ENCODE assay signal across 9 cellular contexts in the genomic region with DNA sequence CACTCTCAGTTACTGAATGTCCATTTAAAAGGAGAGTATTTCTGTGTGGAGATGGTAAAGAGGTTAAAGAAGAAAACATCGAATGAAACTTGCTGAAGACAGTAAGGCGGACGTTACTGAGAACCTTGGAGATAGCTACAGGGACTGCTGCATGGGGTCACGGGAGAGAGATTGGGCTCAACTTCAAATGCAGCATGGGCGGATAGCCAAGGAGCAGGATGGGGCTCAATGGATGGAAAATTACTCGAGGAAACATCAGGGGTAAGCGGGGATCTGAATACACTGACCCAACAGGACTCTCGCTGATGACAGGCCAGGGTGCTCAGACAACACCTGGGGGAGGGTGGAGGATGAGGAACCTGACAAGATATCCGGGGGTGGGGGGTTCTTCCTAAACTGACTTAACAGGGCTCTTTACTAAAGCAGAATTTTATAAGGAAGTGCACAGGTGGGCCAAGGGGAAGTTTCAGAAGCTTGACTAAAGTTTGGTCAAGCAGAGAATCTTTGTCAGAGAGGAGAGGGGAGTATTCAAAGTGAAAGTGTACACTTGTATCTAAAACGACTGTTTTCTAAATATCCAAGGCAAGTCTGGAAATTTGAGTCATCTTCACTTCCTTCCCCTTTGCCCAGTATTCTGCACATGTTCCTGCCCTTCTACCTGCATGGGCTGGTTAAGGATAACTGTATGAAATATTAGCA. TPM values are rescaled to one million over a fixed set of nuclear protein-coding genes. Genes with fewer than 3 reads are reported as not detected.
DNase-seq lines count a peak whose midpoint lies in the region; ATAC-seq, FAIRE-seq and TF ChIP-seq lines count a peak whose summit lies in the region.
"Had no signal": no experiment of that assay in that cellular context is flagged by ENCODE, and none has a peak within 500 bp of the region (broad histone marks: within the 10 kb centered on the region; RNA-seq: fewer than 3 reads in every experiment).

No MANE protein-coding gene starts in this region.

- DNase-seq in WTC11 (ENCODE audit: low spot score) (no peak), occipital lobe (lab: John Stamatoyannopoulos, UW) (no peak), glomerular visceral epithelial cell (ENCODE audit: extremely low spot score) (no peak), kidney (no peak)
- DNase-seq in stimulated activated CD8-positive, alpha-beta memory T cell treated with anti-CD3 and anti-CD28 coated beads, Interleukin-4, amount 100 ng/mL, for 48 hours = peak; percentile 34
- DNase-seq: activated T-cell treated with anti-CD3 and anti-CD28 coated beads, Interleukin-2, amount 50 U/mL, for 4 hours had no signal

- CTCF ChIA-PET in WTC11 (lab: Charles Lee) = interaction anchor here (0.5 to 0.7 kb wide), 4 partner anchors 49 to 522 kb away, joined by 3 read pairs; no protein-coding TSS in a partner anchor

- peak overlapping the region in 1 of 2 donors; percentile 43 for H3K9ac ChIP-seq in kidney (ENCODE audit: low read length in 2 of 2)

- H3K9me3 Mint-ChIP-seq in WTC11 = no peaks in the 10 kb centered on the region
- H3K9me3 Mint-ChIP-seq: activated T-cell treated with anti-CD3 and anti-CD28 coated beads, Interleukin-2, amount 50 U/mL, for 4 hours had no signal

- TF ChIP-seq CTCF in WTC11 (IDR thresholded peaks at IDR 0.05) (no peak), kidney (IDR thresholded peaks at IDR 0.05; ENCODE audit: borderline replicate concordance, extremely low read depth, insufficient read depth) (no peak)

- no peaks in the 10 kb centered on the region for H3K9me3 ChIP-seq in kidney (ENCODE audit: control insufficient read depth in 1 of 2, low read length in 2 of 2)

- peak overlapping the region; percentile 85 for H2AFZ ChIP-seq in ACC112 (ENCODE audit: low read length, unreplicated experiment)

- POLR2A ChIA-PET in WTC11 (lab: Charles Lee) = no interaction called here

- H3K27me3 ChIP-seq in ACC112 (ENCODE audit: insufficient read depth, low read length) = no peaks in the 10 kb centered on the region

- FAIRE-seq in kidney (lab: Jason Lieb, UNC) = no peak

- no peaks in the 10 kb centered on the region for H3K36me3 ChIP-seq in ACC112 (ENCODE audit: insufficient read depth, low read length)
- H3K36me3 ChIP-seq in kidney (ENCODE audit: control insufficient read depth in 1 of 2, insufficient read depth in 2 of 2, low read length in 2 of 2) = no peaks in the 10 kb centered on the region

- intact Hi-C loops in kidney (cut with DNase I) = loop anchor here (10.0 kb wide), 1 partner anchor 546 kb away; no protein-coding TSS in a partner anchor

- ATAC-seq in GM18909 (IDR thresholded peaks at IDR 0.05; ENCODE audit: poor library complexity, unreplicated experiment) = peak; percentile 80
- peak; percentile 61 for ATAC-seq in HG03064 (IDR thresholded peaks at IDR 0.05; ENCODE audit: low read depth, unreplicated experiment)
- ATAC-seq in WTC11 = no peak; the same call in 1 of the 2 replicates

- H3K4me3 Mint-ChIP-seq in WTC11 = no peak overlapping the region
- H3K4me3 Mint-ChIP-seq: activated T-cell treated with anti-CD3 and anti-CD28 coated beads, Interleukin-2, amount 50 U/mL, for 4 hours had no signal

- no peak overlapping the region for H3K27ac ChIP-seq in ACC112 (ENCODE audit: low read depth, low read length)
- H3K27ac ChIP-seq in kidney (ENCODE audit: low read depth in 2 of 2, low read length in 2 of 2) = peak overlapping the region in 1 of 2 donors; percentile 43

- H3K27ac Mint-ChIP-seq in WTC11 = peak overlapping the region; percentile 92

- peaks cover 17% of the 10 kb centered on the region for H3K4me1 ChIP-seq in ACC112 (ENCODE audit: control insufficient read depth, insufficient read depth, low read length, unreplicated experiment)
- H3K4me1 ChIP-seq in kidney (ENCODE audit: control insufficient read depth in 1 of 2, insufficient read depth in 1 of 2, low read depth in 1 of 2, low read length in 2 of 2) = no peaks in the 10 kb centered on the region

- H3K4me1 Mint-ChIP-seq in WTC11 = peaks cover 30% of the 10 kb centered on the region

- H3K4me3 ChIP-seq in ACC112 (ENCODE audit: low read depth, low read length) (no peak overlapping the region), kidney (ENCODE audit: low read length in 2 of 2) (no peak overlapping the region)

- H3K27me3 Mint-ChIP-seq in WTC11 (ENCODE audit: low read depth) = no peaks in the 10 kb centered on the region

- no peaks in the 10 kb centered on the region for H3K36me3 Mint-ChIP-seq in WTC11

- no peaks in the 10 kb centered on the region for H3K79me2 ChIP-seq in ACC112 (ENCODE audit: control insufficient read depth, insufficient read depth, low read length, unreplicated experiment)

TF ChIP-seq in WTC11, 78 proteins besides CTCF, POLR2A, EP300 and RAD21 (continues in another document):
- TF ChIP-seq, protein P1, sequence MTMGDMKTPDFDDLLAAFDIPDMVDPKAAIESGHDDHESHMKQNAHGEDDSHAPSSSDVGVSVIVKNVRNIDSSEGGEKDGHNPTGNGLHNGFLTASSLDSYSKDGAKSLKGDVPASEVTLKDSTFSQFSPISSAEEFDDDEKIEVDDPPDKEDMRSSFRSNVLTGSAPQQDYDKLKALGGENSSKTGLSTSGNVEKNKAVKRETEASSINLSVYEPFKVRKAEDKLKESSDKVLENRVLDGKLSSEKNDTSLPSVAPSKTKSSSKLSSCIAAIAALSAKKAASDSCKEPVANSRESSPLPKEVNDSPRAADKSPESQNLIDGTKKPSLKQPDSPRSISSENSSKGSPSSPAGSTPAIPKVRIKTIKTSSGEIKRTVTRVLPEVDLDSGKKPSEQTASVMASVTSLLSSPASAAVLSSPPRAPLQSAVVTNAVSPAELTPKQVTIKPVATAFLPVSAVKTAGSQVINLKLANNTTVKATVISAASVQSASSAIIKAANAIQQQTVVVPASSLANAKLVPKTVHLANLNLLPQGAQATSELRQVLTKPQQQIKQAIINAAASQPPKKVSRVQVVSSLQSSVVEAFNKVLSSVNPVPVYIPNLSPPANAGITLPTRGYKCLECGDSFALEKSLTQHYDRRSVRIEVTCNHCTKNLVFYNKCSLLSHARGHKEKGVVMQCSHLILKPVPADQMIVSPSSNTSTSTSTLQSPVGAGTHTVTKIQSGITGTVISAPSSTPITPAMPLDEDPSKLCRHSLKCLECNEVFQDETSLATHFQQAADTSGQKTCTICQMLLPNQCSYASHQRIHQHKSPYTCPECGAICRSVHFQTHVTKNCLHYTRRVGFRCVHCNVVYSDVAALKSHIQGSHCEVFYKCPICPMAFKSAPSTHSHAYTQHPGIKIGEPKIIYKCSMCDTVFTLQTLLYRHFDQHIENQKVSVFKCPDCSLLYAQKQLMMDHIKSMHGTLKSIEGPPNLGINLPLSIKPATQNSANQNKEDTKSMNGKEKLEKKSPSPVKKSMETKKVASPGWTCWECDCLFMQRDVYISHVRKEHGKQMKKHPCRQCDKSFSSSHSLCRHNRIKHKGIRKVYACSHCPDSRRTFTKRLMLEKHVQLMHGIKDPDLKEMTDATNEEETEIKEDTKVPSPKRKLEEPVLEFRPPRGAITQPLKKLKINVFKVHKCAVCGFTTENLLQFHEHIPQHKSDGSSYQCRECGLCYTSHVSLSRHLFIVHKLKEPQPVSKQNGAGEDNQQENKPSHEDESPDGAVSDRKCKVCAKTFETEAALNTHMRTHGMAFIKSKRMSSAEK (CRISPR knock-in tag; IDR thresholded peaks at IDR 0.05; ENCODE audit: borderline replicate concordance) = no peak
- no peak for TF ChIP-seq RELA (CRISPR knock-in tag; IDR thresholded peaks at IDR 0.05; ENCODE audit: borderline replicate concordance)
- TF ChIP-seq SMAD4 (CRISPR knock-in tag; IDR thresholded peaks at IDR 0.05) = no peak
- no peak for TF ChIP-seq RORB (CRISPR knock-in tag; IDR thresholded peaks at IDR 0.05)
- TF ChIP-seq, protein P2, sequence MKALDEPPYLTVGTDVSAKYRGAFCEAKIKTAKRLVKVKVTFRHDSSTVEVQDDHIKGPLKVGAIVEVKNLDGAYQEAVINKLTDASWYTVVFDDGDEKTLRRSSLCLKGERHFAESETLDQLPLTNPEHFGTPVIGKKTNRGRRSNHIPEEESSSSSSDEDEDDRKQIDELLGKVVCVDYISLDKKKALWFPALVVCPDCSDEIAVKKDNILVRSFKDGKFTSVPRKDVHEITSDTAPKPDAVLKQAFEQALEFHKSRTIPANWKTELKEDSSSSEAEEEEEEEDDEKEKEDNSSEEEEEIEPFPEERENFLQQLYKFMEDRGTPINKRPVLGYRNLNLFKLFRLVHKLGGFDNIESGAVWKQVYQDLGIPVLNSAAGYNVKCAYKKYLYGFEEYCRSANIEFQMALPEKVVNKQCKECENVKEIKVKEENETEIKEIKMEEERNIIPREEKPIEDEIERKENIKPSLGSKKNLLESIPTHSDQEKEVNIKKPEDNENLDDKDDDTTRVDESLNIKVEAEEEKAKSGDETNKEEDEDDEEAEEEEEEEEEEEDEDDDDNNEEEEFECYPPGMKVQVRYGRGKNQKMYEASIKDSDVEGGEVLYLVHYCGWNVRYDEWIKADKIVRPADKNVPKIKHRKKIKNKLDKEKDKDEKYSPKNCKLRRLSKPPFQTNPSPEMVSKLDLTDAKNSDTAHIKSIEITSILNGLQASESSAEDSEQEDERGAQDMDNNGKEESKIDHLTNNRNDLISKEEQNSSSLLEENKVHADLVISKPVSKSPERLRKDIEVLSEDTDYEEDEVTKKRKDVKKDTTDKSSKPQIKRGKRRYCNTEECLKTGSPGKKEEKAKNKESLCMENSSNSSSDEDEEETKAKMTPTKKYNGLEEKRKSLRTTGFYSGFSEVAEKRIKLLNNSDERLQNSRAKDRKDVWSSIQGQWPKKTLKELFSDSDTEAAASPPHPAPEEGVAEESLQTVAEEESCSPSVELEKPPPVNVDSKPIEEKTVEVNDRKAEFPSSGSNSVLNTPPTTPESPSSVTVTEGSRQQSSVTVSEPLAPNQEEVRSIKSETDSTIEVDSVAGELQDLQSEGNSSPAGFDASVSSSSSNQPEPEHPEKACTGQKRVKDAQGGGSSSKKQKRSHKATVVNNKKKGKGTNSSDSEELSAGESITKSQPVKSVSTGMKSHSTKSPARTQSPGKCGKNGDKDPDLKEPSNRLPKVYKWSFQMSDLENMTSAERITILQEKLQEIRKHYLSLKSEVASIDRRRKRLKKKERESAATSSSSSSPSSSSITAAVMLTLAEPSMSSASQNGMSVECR (CRISPR knock-in tag; IDR thresholded peaks at IDR 0.05; ENCODE audit: borderline replicate concordance) = no peak
- TF ChIP-seq, protein P3, sequence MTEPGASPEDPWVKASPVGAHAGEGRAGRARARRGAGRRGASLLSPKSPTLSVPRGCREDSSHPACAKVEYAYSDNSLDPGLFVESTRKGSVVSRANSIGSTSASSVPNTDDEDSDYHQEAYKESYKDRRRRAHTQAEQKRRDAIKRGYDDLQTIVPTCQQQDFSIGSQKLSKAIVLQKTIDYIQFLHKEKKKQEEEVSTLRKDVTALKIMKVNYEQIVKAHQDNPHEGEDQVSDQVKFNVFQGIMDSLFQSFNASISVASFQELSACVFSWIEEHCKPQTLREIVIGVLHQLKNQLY (CRISPR knock-in tag; IDR thresholded peaks at IDR 0.05) = no peak

RNA-seq across cellular contexts. Expression of a gene that starts 22.8 kb away (rescaled TPM):
- total RNA-seq in WTC11 (2021) (not detected in 3 replicates), occipital lobe (0.31 TPM), kidney (0.13 TPM)
- not detected for polyA plus RNA-seq in kidney (ENCODE audit: insufficient read depth, low read depth, low replicate concordance)
- total RNA-seq: activated T-cell treated with anti-CD3 and anti-CD28 coated beads, Interleukin-2, amount 50 U/mL, for 4 hours had no signal

RNA-seq across cellular contexts. Expression of a gene that starts 45.1 kb away (rescaled TPM):
- total RNA-seq in WTC11 (2021) (8.7 to 10.7 TPM (median 10.6 TPM) in 3 replicates), occipital lobe (10.3 TPM), kidney (30.2 TPM)
- polyA plus RNA-seq in kidney (ENCODE audit: insufficient read depth, low read depth, low replicate concordance) = 70.0 TPM
